Comparison of ENCODE assay signal across 34 cellular contexts in genomic region chr3:64680334-64680733, GRCh38.
"Had no signal": no experiment of that assay in that cellular context is flagged by ENCODE, and none has a peak within 500 bp of the region (broad histone marks: within the 10 kb centered on the region; RNA-seq: fewer than 3 reads in every experiment).

No MANE protein-coding gene starts in this region.

- H3K36me3 ChIP-seq: MG63 had no signal

- DNase-seq: Karpas-422, Kasumi-1, MG63, MM.1S, MV-4-11, NCI-H1048, NCI-H1092, NCI-H1092 treated with DMSO at 0.1 percent for 48 hours, NCI-H1105, NCI-H1105 treated with DMSO at 0.1 percent for 48 hours, NCI-H1417, NCI-H1417 treated with DMSO at 0.1 percent for 48 hours, NCI-H1436, NCI-H1436 treated with DMSO at 0.1 percent for 48 hours, NCI-H146, NCI-H1694, NCI-H1694 treated with DMSO at 0.1 percent for 48 hours, NCI-H187, NCI-H187 treated with DMSO at 0.1 percent for 48 hours, NCI-H1930, NCI-H2029, NCI-H2029 treated with DMSO at 0.1 percent for 48 hours, NCI-H2081, NCI-H2081 treated with DMSO at 0.1 percent for 48 hours, NCI-H2107, NCI-H2171, NCI-H2227 treated with DMSO at 0.1 percent for 48 hours, NCI-H226, NCI-H345, NCI-H446, NCI-H446 treated with DMSO at 0.1 percent for 48 hours, NCI-H510A, NCI-H510A treated with DMSO at 0.1 percent for 48 hours, NCI-H524 had no signal

- H3K4me3 ChIP-seq: MG63 had no signal

- H3K9me3 ChIP-seq: MG63 had no signal
